In the genomic region with DNA sequence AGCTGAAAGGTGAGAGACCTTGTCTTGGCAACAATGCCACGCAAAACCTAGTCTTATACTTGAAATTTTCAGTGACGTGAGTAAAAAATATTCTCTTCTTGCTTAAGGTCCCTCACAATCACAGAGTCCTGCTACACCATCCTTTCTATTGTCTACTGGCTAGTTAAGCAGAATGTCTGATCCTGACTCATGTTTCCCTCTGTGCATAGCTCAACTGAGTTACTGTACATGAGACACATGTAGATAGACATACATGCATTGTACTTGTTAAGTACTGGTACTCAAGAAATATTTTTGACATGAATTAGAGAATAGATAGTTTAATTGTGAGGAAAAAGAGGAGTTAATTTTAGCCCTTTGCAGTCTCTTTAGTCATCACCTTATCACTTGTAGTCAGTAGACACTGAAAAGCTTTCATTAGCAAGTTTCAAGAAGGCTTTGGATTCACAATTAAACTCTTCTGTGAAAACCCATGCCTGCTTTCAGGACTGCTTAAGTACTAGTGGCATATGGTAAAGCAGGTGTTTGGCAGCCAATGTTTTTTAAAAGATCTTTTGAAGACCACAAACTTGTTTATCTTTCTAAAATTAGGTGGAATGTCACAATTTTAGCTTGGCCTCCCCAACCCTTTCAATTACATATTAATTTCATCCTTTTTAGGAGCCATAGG, we compare ENCODE assay signal across 16 cellular contexts.
DNase-seq lines count a peak whose midpoint lies in the region; ATAC-seq and TF ChIP-seq lines count a peak whose summit lies in the region.
"Had no signal": no experiment of that assay in that cellular context is flagged by ENCODE, and none has a peak within 500 bp of the region (broad histone marks: within the 10 kb centered on the region; RNA-seq: fewer than 3 reads in every experiment).

No MANE protein-coding gene starts in this region.

- 100% methylated on average over 2 of the region's 2 CpGs for WGBS in smooth muscle cell (ENCODE audit: low lambda C conversion rate)

- H3K4me1 ChIP-seq in smooth muscle cell (ENCODE audit: low read depth), result peaks cover 8% of the 10 kb centered on the region
- H3K4me1 ChIP-seq: right lobe of liver had no signal

- no peaks in the 10 kb centered on the region for H3K36me3 ChIP-seq in smooth muscle cell (ENCODE audit: low read depth)
- H3K36me3 ChIP-seq: right lobe of liver, tibial artery had no signal

- no peaks in the 10 kb centered on the region for H3K79me2 ChIP-seq in smooth muscle cell (ENCODE audit: low read depth)

- H3K9ac ChIP-seq in smooth muscle cell (ENCODE audit: low read depth), result peak overlapping the region; percentile 91

- no peaks in the 10 kb centered on the region for H3F3A ChIP-seq in smooth muscle cell (ENCODE audit: low read depth)

- TF ChIP-seq CTCF in smooth muscle cell (IDR thresholded peaks at IDR 0.05; ENCODE audit: borderline replicate concordance, insufficient read depth, poor library complexity, severe bottlenecking), result no peak

- H2AFZ ChIP-seq in smooth muscle cell (ENCODE audit: low read depth), result no peak overlapping the region

- DNase-seq in NCI-H2227 (lab: John Stamatoyannopoulos, UW; ENCODE audit: unreplicated experiment) (peak; percentile 37), NCI-H2227 treated with DMSO at 0.1 percent for 48 hours (lab: John Stamatoyannopoulos, UW) (no peak), NCI-H1694 treated with DMSO at 0.1 percent for 48 hours (lab: John Stamatoyannopoulos, UW) (peak; percentile 75), cerebellar cortex (ENCODE audit: low spot score) (peak; percentile 31), smooth muscle cell (lab: John Stamatoyannopoulos, UW; ENCODE audit: unreplicated experiment) (no peak), iPS-NIHi7 (ENCODE audit: extremely low spot score) (no peak), NCI-H748 (lab: John Stamatoyannopoulos, UW; ENCODE audit: unreplicated experiment) (no peak)
- DNase-seq: activated CD8-positive, alpha-beta memory T cell treated with anti-CD3 and anti-CD28 coated beads, Interleukin-2, amount 50 U/mL, for 48 hours; activated naive CD4-positive, alpha-beta T cell treated with Interleukin-2 at 50 U/mL for 16 hours; CD4-positive, CD25-positive, alpha-beta regulatory T cell; kidney; NCI-H1092 treated with DMSO at 0.1 percent for 48 hours; right lobe of liver; tibial artery had no signal

- H3K4me2 ChIP-seq in smooth muscle cell, result peak overlapping the region; percentile 72

- H3K9me3 ChIP-seq in smooth muscle cell (replicated peaks; ENCODE audit: low read depth), result no peaks in the 10 kb centered on the region
- H3K9me3 ChIP-seq: right lobe of liver, tibial artery had no signal

- H4K20me1 ChIP-seq in smooth muscle cell (ENCODE audit: low read depth), result no peaks in the 10 kb centered on the region

- no peaks in the 10 kb centered on the region for H3K27me3 ChIP-seq in smooth muscle cell (ENCODE audit: low read depth)
- H3K27me3 ChIP-seq: right lobe of liver, tibial artery had no signal

- H3K4me3 ChIP-seq in smooth muscle cell, result no peak overlapping the region
- H3K4me3 ChIP-seq: right lobe of liver, tibial artery had no signal

- H3K27ac ChIP-seq in smooth muscle cell (ENCODE audit: low read depth), result peak overlapping the region; percentile 98
- H3K27ac ChIP-seq: right lobe of liver, tibial artery had no signal

- ATAC-seq in GM18870 (IDR thresholded peaks at IDR 0.05; ENCODE audit: unreplicated experiment), result no peak
- ATAC-seq: esophagus mucosa, right lobe of liver had no signal

Comparison
In these comparisons a context has a peak if more than half of its experiments do, and no peak if none do; other contexts are left out.
1. DNase-seq: peak in NCI-H2227 (single experiment), NCI-H1694 treated with DMSO at 0.1 percent for 48 hours (single experiment) and cerebellar cortex (single experiment); none in NCI-H2227 treated with DMSO at 0.1 percent for 48 hours (single experiment), smooth muscle cell (single experiment), iPS-NIHi7 (single experiment) and NCI-H748 (single experiment).